19 cellular contexts compared by ENCODE assay signal in the genomic region with DNA sequence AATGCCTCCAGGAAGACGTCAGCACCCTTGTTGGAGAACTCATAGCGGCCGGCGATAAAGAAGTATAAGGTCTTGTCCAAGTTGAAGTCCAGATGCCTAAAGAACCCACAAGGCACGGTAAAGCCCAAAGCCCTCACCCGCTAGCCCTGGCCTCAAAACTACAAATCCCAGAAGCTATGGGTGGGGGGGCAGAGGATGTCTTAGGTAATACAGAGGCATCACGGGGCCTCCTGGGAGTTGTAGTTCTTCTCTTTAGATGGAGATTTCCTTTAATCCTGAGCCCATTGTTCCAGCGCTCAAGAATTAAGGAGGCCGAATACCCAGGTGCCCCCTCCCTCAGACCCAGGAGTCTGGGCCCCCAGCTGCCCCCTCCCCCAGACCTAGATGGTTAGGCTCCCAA. TPM values are rescaled to one million over a fixed set of nuclear protein-coding genes. Genes with fewer than 3 reads are reported as not detected.
"Had no signal": no experiment of that assay in that cellular context is flagged by ENCODE, and none has a peak within 500 bp of the region (broad histone marks: within the 10 kb centered on the region; RNA-seq: fewer than 3 reads in every experiment).

No MANE protein-coding gene starts in this region.

- DNase-seq: activated naive CD8-positive, alpha-beta T cell treated with anti-CD3 and anti-CD28 coated beads for 36 hours; amygdala; body of pancreas; caudate nucleus; esophagus squamous epithelium; immature natural killer cell; mesendoderm; spleen had no signal

- H3K27ac ChIP-seq: body of pancreas, coronary artery, esophagus squamous epithelium, prostate gland, spleen had no signal

- H3K27me3 ChIP-seq: body of pancreas, esophagus squamous epithelium, spleen had no signal

- FAIRE-seq: endothelial cell of umbilical vein had no signal

- H3K9me3 ChIP-seq: body of pancreas, esophagus squamous epithelium, prostate gland, spleen had no signal

- H3K4me1 ChIP-seq: body of pancreas, prostate gland, spleen had no signal

- H3K4me3 ChIP-seq: body of pancreas, coronary artery, esophagus squamous epithelium, prostate gland, spleen had no signal

- ATAC-seq: activated CD4-positive, CD25-positive, alpha-beta regulatory T cell treated with anti-CD3 and anti-CD28 coated beads, Interleukin-2, amount 50 U/mL, for 24 hours; body of pancreas; sciatic nerve had no signal

RNA-seq across cellular contexts. Expression of a gene that starts 34.6 kb away (rescaled TPM):
- total RNA-seq: activated CD8-positive, alpha-beta memory T cell treated with anti-CD3 and anti-CD28 coated beads for 36 hours; activated naive CD8-positive, alpha-beta T cell treated with anti-CD3 and anti-CD28 coated beads for 36 hours; activated T-helper 1 cell treated with anti-CD3 and anti-CD28 coated beads, Interleukin-12 subunit alpha, Interleukin-12 subunit beta, Interleukin-2, Interleukin-4 antibody, amounts not matched to agents 30 ng/mL and 10 ng/mL and 1 ng/mL, durations not matched to agents 14 hours and 24 hours and 36 hours; endothelial cell of umbilical vein; esophagus squamous epithelium; fibroblast of villous mesenchyme; omental fat pad; sciatic nerve; T-helper 2 cell treated with Interferon-gamma antibody and Interleukin-4, amounts not matched to agents 100 ng/mL and 5 ng/mL, for 36 hours; ureter had no signal
- polyA plus RNA-seq: immature natural killer cell had no signal
